9 cellular contexts compared by ENCODE assay signal in genomic region chr2:84963692-84964405, GRCh38. TPM values are rescaled to one million over a fixed set of nuclear protein-coding genes. Genes with fewer than 3 reads are reported as not detected.
DNase-seq lines count a peak whose midpoint lies in the region; TF ChIP-seq lines count a peak whose summit lies in the region.
"Had no signal": no experiment of that assay in that cellular context is flagged by ENCODE, and none has a peak within 500 bp of the region (broad histone marks: within the 10 kb centered on the region; RNA-seq: fewer than 3 reads in every experiment).

No MANE protein-coding gene starts in this region.

- H3K27me3 Mint-ChIP-seq in MCF 10A (ENCODE audit: insufficient read depth, unreplicated experiment) (no peaks in the 10 kb centered on the region), type B pancreatic cell (no peaks in the 10 kb centered on the region)

- H3K36me3 ChIP-seq in breast epithelium (no peaks in the 10 kb centered on the region), SJSA1 (peaks cover 61% of the 10 kb centered on the region), spleen (peaks cover 0 to 54% (median 0%) of the 10 kb centered on the region in 6 donors), MM.1S (replicated peaks; ENCODE audit: insufficient read depth, low read length) (no peaks in the 10 kb centered on the region)

- no peak overlapping the region for H3K4me3 ChIP-seq in breast epithelium
- H3K4me3 ChIP-seq in SJSA1: no peak overlapping the region
- no peak overlapping the region for H3K4me3 ChIP-seq in foreskin fibroblast (ENCODE audit: low read depth in 1 of 2, low read length in 2 of 2)
- no peak overlapping the region for H3K4me3 ChIP-seq in spleen
- no peak overlapping the region for H3K4me3 ChIP-seq in MM.1S (ENCODE audit: low read length)

- no peak for TF ChIP-seq CTCF in MCF 10A (IDR thresholded peaks at IDR 0.05; ENCODE audit: unreplicated experiment)
- no peak for TF ChIP-seq CTCF in breast epithelium (IDR thresholded peaks at IDR 0.05)
- no peak for TF ChIP-seq CTCF in foreskin fibroblast (IDR thresholded peaks at IDR 0.05; ENCODE audit: low read depth, low read length)
- TF ChIP-seq CTCF in type B pancreatic cell (conservative IDR thresholded peaks at IDR 0.05): no peak
- TF ChIP-seq CTCF in spleen (IDR thresholded peaks at IDR 0.05 in 8 of 11, conservative IDR thresholded peaks at IDR 0.05 in 3 of 11): no peak
- TF ChIP-seq CTCF in MM.1S (IDR thresholded peaks at IDR 0.05; ENCODE audit: low read length): no peak

- H3F3A ChIP-seq in MM.1S (ENCODE audit: insufficient read depth, low read length): no peaks in the 10 kb centered on the region; the same call in none of the 2 replicates

- peak overlapping the region; percentile 77 for H3K27ac Mint-ChIP-seq in MCF 10A (ENCODE audit: low read depth, unreplicated experiment)
- peak overlapping the region; percentile 34 for H3K27ac Mint-ChIP-seq in type B pancreatic cell

- intact Hi-C loops in MCF 10A (cut with micrococcal nuclease) (no loop called here), breast epithelium (cut with DNase I; ENCODE audit: low total_unique reads) (no loop called here), spleen (cut with DNase I; ENCODE audit: low total_unique reads) (no loop called here)

- POLR2A ChIA-PET in MCF 10A (lab: Yijun Ruan, JAX): interaction anchor here (1.0 to 8.1 kb wide), 6 partner anchors 8 to 334 kb away, joined by 3 to 198 read pairs (median 4); partner anchors contain the start of gene KCMF1

- H3K9me3 Mint-ChIP-seq in MCF 10A (ENCODE audit: unreplicated experiment) (peaks cover 7% of the 10 kb centered on the region), type B pancreatic cell (no peaks in the 10 kb centered on the region)

- H2AFZ ChIP-seq in MM.1S (ENCODE audit: low read length): no peak overlapping the region

- WGBS in spleen, 5 donors: 67 to 88% (median 70%) methylated on average over 9 of the region's 9 CpGs

- H3K4me1 ChIP-seq in breast epithelium: no peaks in the 10 kb centered on the region
- H3K4me1 ChIP-seq in SJSA1 (replicated peaks): peaks cover 47% of the 10 kb centered on the region
- H3K4me1 ChIP-seq in spleen: peaks cover 14 to 79% (median 55%) of the 10 kb centered on the region in 6 donors
- 0 out of 2 replicates have a peak, but pooled peaks cover 1% of the 10 kb centered on the region for H3K4me1 ChIP-seq in MM.1S (ENCODE audit: low read length)

- no peak overlapping the region for H3K4me2 ChIP-seq in MM.1S (ENCODE audit: low read depth, low read length)

- H3K4me3 Mint-ChIP-seq in MCF 10A (ENCODE audit: unreplicated experiment) (peak overlapping the region; percentile 51), type B pancreatic cell (no peak overlapping the region)

- H3K79me2 ChIP-seq in MM.1S (ENCODE audit: low read length): peaks cover 22% of the 10 kb centered on the region

- H3K36me3 Mint-ChIP-seq in MCF 10A (ENCODE audit: insufficient read depth, unreplicated experiment) (peaks cover 57% of the 10 kb centered on the region), type B pancreatic cell (peaks cover 28% of the 10 kb centered on the region)

- H3K9me3 ChIP-seq in breast epithelium (no peaks in the 10 kb centered on the region), SJSA1 (replicated peaks) (no peaks in the 10 kb centered on the region), spleen (no peaks in the 10 kb centered on the region), MM.1S (replicated peaks; ENCODE audit: insufficient read depth, low read length) (no peaks in the 10 kb centered on the region)

- no TSS peak for BruUV-seq in MCF 10A (replicated peaks; lab: Mats Ljungman, UMichigan)

- TF ChIP-seq POLR2A in breast epithelium (IDR thresholded peaks at IDR 0.05): no peak
- no peak for TF ChIP-seq POLR2A in spleen (IDR thresholded peaks at IDR 0.05)

- no peaks in the 10 kb centered on the region for H3K27me3 ChIP-seq in breast epithelium
- no peaks in the 10 kb centered on the region for H3K27me3 ChIP-seq in SJSA1 (replicated peaks)
- no peaks in the 10 kb centered on the region for H3K27me3 ChIP-seq in spleen (replicated peaks in 1 of 7)
- no peaks in the 10 kb centered on the region for H3K27me3 ChIP-seq in MM.1S (replicated peaks; ENCODE audit: insufficient read depth, low read length)

- no peaks in the 10 kb centered on the region for H3K9me2 ChIP-seq in MM.1S (replicated peaks; ENCODE audit: insufficient read depth, low read length)

- DNase-seq in MCF 10A (ENCODE audit: unreplicated experiment): peak; percentile 87
- DNase-seq in breast epithelium (ENCODE audit: low spot score in 2 of 2): no peak
- DNase-seq in SJSA1 (ENCODE audit: low read depth in 1 of 2, low spot score in 2 of 2): peak; percentile 58 to 64
- DNase-seq in foreskin fibroblast: peak; percentile 85 to 92
- no peak for DNase-seq in type B pancreatic cell (ENCODE audit: extremely low spot score, unreplicated experiment)
- no peak for DNase-seq in spleen
- no peak for DNase-seq in NCI-H1105 treated with DMSO at 0.1 percent for 48 hours (lab: John Stamatoyannopoulos, UW)
- no peak for DNase-seq in MM.1S
- DNase-seq: T-helper 9 cell had no signal

- no peak overlapping the region for H3K27ac ChIP-seq in breast epithelium
- H3K27ac ChIP-seq in SJSA1: no peak overlapping the region
- H3K27ac ChIP-seq in spleen: peak overlapping the region in 2 of 8 donors; percentile 4 to 24
- no peak overlapping the region for H3K27ac ChIP-seq in MM.1S (ENCODE audit: low read length)

- H3K9ac ChIP-seq in MM.1S (ENCODE audit: low read length): no peak overlapping the region

- no peaks in the 10 kb centered on the region for H4K20me1 ChIP-seq in MM.1S (ENCODE audit: insufficient read depth, low read length)

- CTCF ChIA-PET in MCF 10A (lab: Yijun Ruan, JAX): interaction anchor here (1.0 to 1.7 kb wide), 2 partner anchors 17 to 38 kb away, joined by 3 to 4 read pairs; no protein-coding TSS in a partner anchor

- peaks cover 45% of the 10 kb centered on the region for H3K4me1 Mint-ChIP-seq in MCF 10A (ENCODE audit: insufficient read depth, unreplicated experiment)
- H3K4me1 Mint-ChIP-seq in type B pancreatic cell (ENCODE audit: unreplicated experiment): peaks cover 24% of the 10 kb centered on the region

RNA-seq across cellular contexts. Expression of gene KCMF1, which starts 7.1 kb away (rescaled TPM):
- total RNA-seq in MCF 10A (2022): 169 and 170 TPM in 2 replicates
- total RNA-seq in breast epithelium: 10 to 100 TPM; 35.7 to 68.6 (median 49.3) TPM
- 60.9 and 117 TPM in 2 replicates for total RNA-seq in SJSA1 (2014; rRNA removed; shearing (Covaris generic))
- 61.4 and 62.2 TPM in 2 replicates for total RNA-seq in type B pancreatic cell (ENCODE audit: low replicate concordance)
- 10 to 100 TPM; 34.2 to 68.1 (median 63.3) TPM for total RNA-seq in spleen
- 10 to 100 TPM; 15.9 to 26.4 (median 24.3) TPM for polyA plus RNA-seq in spleen

RNA-seq across cellular contexts. Expression of gene TMSB10, which starts 58.4 kb away (rescaled TPM):
- total RNA-seq in MCF 10A (2022): 3,313 and 3,349 TPM in 2 replicates
- 1,000 to 10,000 TPM; 1,918 to 5,529 (median 3,700) TPM for total RNA-seq in breast epithelium
- 10,548 and 13,048 TPM in 2 replicates for total RNA-seq in SJSA1 (2014; rRNA removed; shearing (Covaris generic))
- total RNA-seq in type B pancreatic cell (ENCODE audit: low replicate concordance): 1,269 and 1,391 TPM in 2 replicates
- total RNA-seq in spleen: 1,000 to 10,000 TPM; 1,416 to 3,222 (median 1,664) TPM
- 1,000 to 10,000 TPM; 2,869 to 3,827 (median 3,008) TPM for polyA plus RNA-seq in spleen

Comparison
In these comparisons a context has a peak if more than half of its experiments do, and no peak if none do; other contexts are left out.
1. DNase-seq: peak in MCF 10A (single experiment), SJSA1 (2 of 2) and foreskin fibroblast (2 of 2); none in breast epithelium (0 of 2), type B pancreatic cell (single experiment), spleen (single experiment), NCI-H1105 treated with DMSO at 0.1 percent for 48 hours (single experiment) and MM.1S (single experiment).